ENCODE assay signal across 4 cellular contexts in genomic region chr3:75260975-75261374, GRCh38.
TF ChIP-seq lines count a peak whose summit lies in the region.

No MANE protein-coding gene starts in this region.

TF ChIP-seq in A549, 52 proteins besides CTCF, POLR2A, EP300 and RAD21:
- TF ChIP-seq MAFK (IDR thresholded peaks at IDR 0.05; ENCODE audit: partially characterized antibody), result peak; percentile 63

TF ChIP-seq in IMR-90, 13 proteins besides CTCF, POLR2A, EP300 and RAD21:
- TF ChIP-seq MAFK (IDR thresholded peaks at IDR 0.05; ENCODE audit: low read depth, low read length), result peak; percentile 65

TF ChIP-seq in K562, 482 proteins besides CTCF, POLR2A, EP300 and RAD21:
- TF ChIP-seq C11orf30 (IDR thresholded peaks at IDR 0.05; ENCODE audit: low read depth) (peak; percentile 6; the same call in 1 of the 2 replicates), ZNF316 (IDR thresholded peaks at IDR 0.05) (peak; percentile 13; the same call in 1 of the 2 replicates)

TF ChIP-seq in HepG2, 621 proteins besides CTCF, POLR2A, EP300 and RAD21:
- TF ChIP-seq MAFK (conservative IDR thresholded peaks at IDR 0.05 in 1 of 2, IDR thresholded peaks at IDR 0.05 in 1 of 2; ENCODE audit: low read length in 2 of 2) (peak; percentile 62 to 85), MAFF (IDR thresholded peaks at IDR 0.05; ENCODE audit: low read depth, low read length) (peak; percentile 76)
TF ChIP-seq in HepG2: peak in this region for 2; not testable (repeated sequence) for 619.
